Comparison of ENCODE assay signal across 9 cellular contexts in the genomic region with DNA sequence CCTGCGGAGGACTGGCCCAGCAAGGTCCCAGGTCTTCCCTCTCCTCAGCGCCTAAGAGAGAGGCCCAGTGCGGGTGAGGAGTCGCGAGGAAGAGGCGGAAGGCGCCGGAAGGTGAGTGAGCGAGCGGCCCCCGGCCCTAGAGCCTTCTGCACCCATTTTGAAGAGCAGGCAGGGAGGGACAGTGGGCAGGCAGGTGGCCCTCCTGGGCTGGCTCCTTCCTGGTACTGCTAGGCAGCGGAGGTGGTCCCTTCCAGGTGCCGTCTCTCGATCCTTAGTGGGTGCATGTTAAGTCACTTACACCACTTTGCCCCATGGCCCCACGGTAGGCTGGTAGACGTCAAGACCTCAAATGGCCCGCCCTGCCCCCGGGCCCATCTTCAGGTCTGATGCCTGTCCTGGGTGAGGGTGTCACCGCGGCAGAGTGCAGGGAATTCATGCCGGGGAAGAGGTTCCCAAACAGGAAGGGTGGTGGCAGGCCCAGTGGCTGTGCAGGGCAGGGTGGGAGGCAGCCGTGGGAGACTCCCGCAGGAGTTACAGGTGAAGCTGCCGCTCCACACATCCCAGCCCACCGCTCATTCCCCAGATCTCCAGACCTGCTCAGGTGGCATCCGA. TPM values are rescaled to one million over a fixed set of nuclear protein-coding genes. Genes with fewer than 3 reads are reported as not detected.
A peak's percentile ranks its signal among the peaks of the same experiment; 100 is the strongest.
DNase-seq lines count a peak whose midpoint lies in the region; ATAC-seq and TF ChIP-seq lines count a peak whose summit lies in the region.
"Had no signal": no experiment of that assay in that cellular context is flagged by ENCODE, and none has a peak within 500 bp of the region (broad histone marks: within the 10 kb centered on the region; RNA-seq: fewer than 3 reads in every experiment).

No MANE protein-coding gene starts in this region.

- TF ChIP-seq RAD21 in SK-N-SH (IDR thresholded peaks at IDR 0.05; ENCODE audit: low read length), result no peak

- peaks cover 13 to 32% of the 10 kb centered on the region in 2 experiments for H3K4me1 ChIP-seq in SK-N-SH (ENCODE audit: control insufficient read depth in 1 of 2, insufficient read depth in 2 of 2, low read depth in 1 of 2, low read length in 1 of 2)
- H3K4me1 ChIP-seq in adipocyte (ENCODE audit: control insufficient read depth, insufficient read depth, low read length), result peaks cover 10% of the 10 kb centered on the region
- peaks cover 8 to 22% of the 10 kb centered on the region in 2 donors for H3K4me1 ChIP-seq in left lung
- peaks cover 12% of the 10 kb centered on the region for H3K4me1 ChIP-seq in stomach smooth muscle (ENCODE audit: control insufficient read depth, insufficient read depth, low read length)

- H3K9ac ChIP-seq in SK-N-SH (no peak overlapping the region), adipocyte (ENCODE audit: low read length) (peak overlapping the region; percentile 41), stomach smooth muscle (ENCODE audit: low read length in 2 of 2) (peak overlapping the region; percentile 4 to 51)

- ATAC-seq in SK-N-SH treated with all-trans-retinoic acid at 6 μM for 48 hours (no peak), left lung (peak; percentile 44)

- no peak for TF ChIP-seq CTCF in SK-N-SH (IDR thresholded peaks at IDR 0.05)
- no peak for TF ChIP-seq CTCF in left lung (IDR thresholded peaks at IDR 0.05)

- DNase-seq in SK-N-SH (no peak), adipocyte (ENCODE audit: low read depth) (no peak), left lung (peak in 1 of 2 donors; percentile 69), GM19238 (ENCODE audit: insufficient read length, low spot score) (no peak), NCI-H146 (lab: John Stamatoyannopoulos, UW) (no peak)
- no peak for DNase-seq in effector CD4-positive, alpha-beta T cell

- no peaks in the 10 kb centered on the region for H3K36me3 ChIP-seq in SK-N-SH (replicated peaks in 1 of 2; ENCODE audit: control insufficient read depth in 1 of 2, insufficient read depth in 2 of 2, low read length in 1 of 2)
- no peaks in the 10 kb centered on the region for H3K36me3 ChIP-seq in adipocyte (ENCODE audit: control insufficient read depth, insufficient read depth, low read length, severe bottlenecking)
- H3K36me3 ChIP-seq in left lung, result no peaks in the 10 kb centered on the region
- H3K36me3 ChIP-seq in stomach smooth muscle (ENCODE audit: control insufficient read depth in 2 of 2, insufficient read depth in 2 of 2, low read length in 2 of 2), result no peaks in the 10 kb centered on the region

- H3F3A ChIP-seq in SK-N-SH (replicated peaks; ENCODE audit: insufficient read depth), result peaks cover 22% of the 10 kb centered on the region

- POLR2A ChIA-PET in SK-N-SH (lab: Yijun Ruan, JAX), result interaction anchor here (0.7 kb wide), 1 partner anchor 34 kb away, joined by 3 read pairs; no protein-coding TSS in a partner anchor

- peak overlapping the region; percentile 35 to 41; a peak in 3 of 4 replicates for H3K4me3 ChIP-seq in SK-N-SH (ENCODE audit: low read depth in 2 of 2, low read length in 1 of 2)
- peak overlapping the region; percentile 78 for H3K4me3 ChIP-seq in adipocyte (ENCODE audit: low read length)
- peak overlapping the region; percentile 43 to 54 for H3K4me3 ChIP-seq in left lung
- peak overlapping the region; percentile 50 to 79 for H3K4me3 ChIP-seq in stomach smooth muscle (ENCODE audit: low read length in 2 of 2)

- no peak overlapping the region for H2AFZ ChIP-seq in SK-N-SH (ENCODE audit: low read depth)

- TF ChIP-seq EP300 in SK-N-SH (IDR thresholded peaks at IDR 0.05; ENCODE audit: borderline replicate concordance in 1 of 2, low read depth in 1 of 2, low read length in 1 of 2), result no peak

- H3K27me3 ChIP-seq in SK-N-SH (ENCODE audit: insufficient read depth), result peaks cover 21% of the 10 kb centered on the region
- peaks cover 48% of the 10 kb centered on the region for H3K27me3 ChIP-seq in adipocyte (replicated peaks; ENCODE audit: control insufficient read depth, insufficient read depth, low read length)
- H3K27me3 ChIP-seq in left lung, result peaks cover 7 to 28% of the 10 kb centered on the region in 2 donors
- peaks cover 4 to 7% of the 10 kb centered on the region in 2 donors for H3K27me3 ChIP-seq in stomach smooth muscle (ENCODE audit: control insufficient read depth in 1 of 2, insufficient read depth in 2 of 2, low read length in 2 of 2)

- H3K27ac ChIP-seq in SK-N-SH (ENCODE audit: low read depth in 2 of 2, low read length in 1 of 2) (no peak overlapping the region), left lung (no peak overlapping the region), stomach smooth muscle (ENCODE audit: low read length) (no peak overlapping the region)

- H4K20me1 ChIP-seq in SK-N-SH (ENCODE audit: insufficient read depth), result peaks cover 13% of the 10 kb centered on the region

- no peaks in the 10 kb centered on the region for H3K9me2 ChIP-seq in SK-N-SH

- CTCF ChIA-PET in SK-N-SH (lab: Yijun Ruan, JAX), result interaction anchor here (0.9 to 34.5 kb wide), 5 partner anchors 15 to 92 kb away, joined by 3 to 720 read pairs (median 5); partner anchors contain the start of gene PAK6

- WGBS in SK-N-SH (ENCODE audit: low lambda C conversion rate), result 78% methylated on average over 5 of the region's 26 CpGs

- no peaks in the 10 kb centered on the region for H3K79me2 ChIP-seq in SK-N-SH (ENCODE audit: insufficient read depth)

- peak overlapping the region; percentile 81 for H3K4me2 ChIP-seq in SK-N-SH

- H3K9me3 ChIP-seq in SK-N-SH (no peaks in the 10 kb centered on the region), adipocyte (ENCODE audit: control insufficient read depth, low read length) (no peaks in the 10 kb centered on the region), left lung (no peaks in the 10 kb centered on the region), stomach smooth muscle (ENCODE audit: control insufficient read depth in 2 of 2, low read length in 2 of 2) (no peaks in the 10 kb centered on the region)

- intact Hi-C loops in left lung (cut with DNase I), result no loop called here

TF ChIP-seq in SK-N-SH, 30 proteins besides CTCF, POLR2A, EP300 and RAD21 (continues in another document):
- TF ChIP-seq, protein P1, sequence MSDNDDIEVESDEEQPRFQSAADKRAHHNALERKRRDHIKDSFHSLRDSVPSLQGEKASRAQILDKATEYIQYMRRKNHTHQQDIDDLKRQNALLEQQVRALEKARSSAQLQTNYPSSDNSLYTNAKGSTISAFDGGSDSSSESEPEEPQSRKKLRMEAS (IDR thresholded peaks at IDR 0.05; ENCODE audit: low read depth), result no peak
- TF ChIP-seq EZH2phosphoT487 (IDR thresholded peaks at IDR 0.05; ENCODE audit: borderline replicate concordance, low read depth) (no peak), JUND (IDR thresholded peaks at IDR 0.05) (no peak), TCF12 (IDR thresholded peaks at IDR 0.05) (no peak), RXRA (IDR thresholded peaks at IDR 0.05; ENCODE audit: borderline replicate concordance, low read depth) (no peak), SMC3 (IDR thresholded peaks at IDR 0.05; ENCODE audit: low read depth, low read length) (no peak)

TF ChIP-seq in SK-N-SH treated with all-trans-retinoic acid at 6 μM for 48 hours, 23 proteins besides CTCF, POLR2A, EP300 and RAD21 (continues in another document):
- no peak for TF ChIP-seq TCF4 (CRISPR knock-in tag; IDR thresholded peaks at IDR 0.05; ENCODE audit: borderline replicate concordance)
- no peak for TF ChIP-seq ZNF70 (CRISPR knock-in tag; IDR thresholded peaks at IDR 0.05)
- TF ChIP-seq, protein P2, sequence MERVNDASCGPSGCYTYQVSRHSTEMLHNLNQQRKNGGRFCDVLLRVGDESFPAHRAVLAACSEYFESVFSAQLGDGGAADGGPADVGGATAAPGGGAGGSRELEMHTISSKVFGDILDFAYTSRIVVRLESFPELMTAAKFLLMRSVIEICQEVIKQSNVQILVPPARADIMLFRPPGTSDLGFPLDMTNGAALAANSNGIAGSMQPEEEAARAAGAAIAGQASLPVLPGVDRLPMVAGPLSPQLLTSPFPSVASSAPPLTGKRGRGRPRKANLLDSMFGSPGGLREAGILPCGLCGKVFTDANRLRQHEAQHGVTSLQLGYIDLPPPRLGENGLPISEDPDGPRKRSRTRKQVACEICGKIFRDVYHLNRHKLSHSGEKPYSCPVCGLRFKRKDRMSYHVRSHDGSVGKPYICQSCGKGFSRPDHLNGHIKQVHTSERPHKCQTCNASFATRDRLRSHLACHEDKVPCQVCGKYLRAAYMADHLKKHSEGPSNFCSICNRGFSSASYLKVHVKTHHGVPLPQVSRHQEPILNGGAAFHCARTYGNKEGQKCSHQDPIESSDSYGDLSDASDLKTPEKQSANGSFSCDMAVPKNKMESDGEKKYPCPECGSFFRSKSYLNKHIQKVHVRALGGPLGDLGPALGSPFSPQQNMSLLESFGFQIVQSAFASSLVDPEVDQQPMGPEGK (CRISPR knock-in tag; IDR thresholded peaks at IDR 0.05; ENCODE audit: borderline replicate concordance), result no peak
- TF ChIP-seq ZNF8 (CRISPR knock-in tag; IDR thresholded peaks at IDR 0.05), result no peak
- no peak for TF ChIP-seq ARNTL (CRISPR knock-in tag; IDR thresholded peaks at IDR 0.05; ENCODE audit: borderline replicate concordance, low read depth)
- TF ChIP-seq PPARA (CRISPR knock-in tag; IDR thresholded peaks at IDR 0.05; ENCODE audit: borderline replicate concordance), result no peak
- TF ChIP-seq BACH2 (CRISPR knock-in tag; IDR thresholded peaks at IDR 0.05; ENCODE audit: borderline replicate concordance), result no peak
- TF ChIP-seq RARB (CRISPR knock-in tag; IDR thresholded peaks at IDR 0.05), result no peak
- TF ChIP-seq GLIS3 (CRISPR knock-in tag; IDR thresholded peaks at IDR 0.05), result no peak
- no peak for TF ChIP-seq SNAI2 (CRISPR knock-in tag; IDR thresholded peaks at IDR 0.05)
- no peak for TF ChIP-seq ISL1 (CRISPR knock-in tag; IDR thresholded peaks at IDR 0.05)
- no peak for TF ChIP-seq TOX (CRISPR knock-in tag; IDR thresholded peaks at IDR 0.05; ENCODE audit: borderline replicate concordance)

RNA-seq across cellular contexts. Expression of gene PAK6, which starts 14.4 kb away (rescaled TPM):
- polyA plus RNA-seq in SK-N-SH (2012; rRNA removed), result 0.07 and 0.16 TPM in 2 replicates
- 0.06 and 0.07 TPM in 2 replicates for polyA plus RNA-seq in SK-N-SH (2012; cell fraction: cytosol; rRNA removed)
- polyA plus RNA-seq in SK-N-SH (2012; cell fraction: nucleus; rRNA removed), result 0.11 and 0.12 TPM in 2 replicates
- 10 to 100 TPM in 1 of 2 donors, 1 to 10 TPM in 1; 9.0 to 14.6 TPM for total RNA-seq in left lung
- total RNA-seq: glomerular endothelial cell had no signal

RNA-seq across cellular contexts. Expression of gene ANKRD63, which starts 29.6 kb away (rescaled TPM):
- not detected in 2 replicates for polyA plus RNA-seq in SK-N-SH (2012; rRNA removed)
- not detected in 2 replicates for polyA plus RNA-seq in SK-N-SH (2012; cell fraction: cytosol; rRNA removed)
- polyA plus RNA-seq in SK-N-SH (2012; cell fraction: nucleus; rRNA removed), result not detected in 2 replicates
- total RNA-seq in left lung, result not detected

RNA-seq across cellular contexts. Expression of gene PLCB2, which starts 54.5 kb away (rescaled TPM):
- polyA plus RNA-seq in SK-N-SH (2012; rRNA removed), result 0.15 TPM in 2 replicates
- polyA plus RNA-seq in SK-N-SH (2012; cell fraction: cytosol; rRNA removed), result 0.10 and 0.12 TPM in 2 replicates
- polyA plus RNA-seq in SK-N-SH (2012; cell fraction: nucleus; rRNA removed), result 0.44 and 0.59 TPM in 2 replicates
- total RNA-seq in left lung, result 10 to 100 TPM; 30.8 to 86.4 TPM
